34 cellular contexts compared by ENCODE assay signal in the genomic region with DNA sequence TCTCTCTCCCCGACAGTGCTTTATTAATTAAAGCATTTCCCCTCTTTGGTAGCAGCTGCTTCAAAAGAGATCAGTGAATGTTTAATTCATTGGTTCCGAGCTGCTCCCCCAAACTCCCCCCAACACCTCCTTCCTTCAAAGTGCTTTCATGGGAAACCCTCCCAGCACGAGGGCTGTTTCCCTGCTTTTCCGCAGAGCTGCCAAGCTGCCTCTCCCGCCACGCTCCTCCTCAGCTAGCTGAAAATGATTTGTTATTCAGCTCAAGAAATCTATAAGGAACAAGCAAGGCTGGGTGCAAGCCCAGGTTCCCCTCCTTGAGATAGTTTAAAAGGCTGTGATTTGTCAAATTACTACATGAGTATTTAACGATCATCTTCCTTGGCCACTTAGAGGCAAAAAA. TPM values are rescaled to one million over a fixed set of nuclear protein-coding genes. Genes with fewer than 3 reads are reported as not detected.
"Had no signal": no experiment of that assay in that cellular context is flagged by ENCODE, and none has a peak within 500 bp of the region (broad histone marks: within the 10 kb centered on the region; RNA-seq: fewer than 3 reads in every experiment).

No MANE protein-coding gene starts in this region.

- H3K4me1 Mint-ChIP-seq: activated B cell treated with CpG ODN at 0.5 μM for 24 hours had no signal

- H3K4me3 Mint-ChIP-seq: activated B cell treated with CpG ODN at 0.5 μM for 24 hours; activated CD4-positive, alpha-beta memory T cell treated with anti-CD3 and anti-CD28 coated beads for 36 hours; activated CD4-positive, alpha-beta T cell treated with anti-CD3 and anti-CD28 coated beads, Interleukin-2, amount 10 ng/mL, durations not matched to agents 24 days and 14 days; activated CD8-positive, alpha-beta T cell treated with anti-CD3 and anti-CD28 coated beads for 36 hours; activated naive CD4-positive, alpha-beta T cell treated with anti-CD3 and anti-CD28 coated beads, Interleukin-2, amount 10 ng/mL, durations not matched to agents 7 days and 5 days; activated naive CD4-positive, alpha-beta T cell treated with anti-CD3 and anti-CD28 coated beads, Interleukin-2, amount 50 U/mL, for 24 hours; activated naive CD8-positive, alpha-beta T cell; activated naive CD8-positive, alpha-beta T cell treated with anti-CD3 and anti-CD28 coated beads, Interleukin-2, amount 10 ng/mL, durations not matched to agents 7 days and 5 days; activated naive CD8-positive, alpha-beta T cell treated with anti-CD3 and anti-CD28 coated beads, Interleukin-2, amount 50 U/mL, for 24 hours; activated T-cell treated with anti-CD3 and anti-CD28 coated beads, Interleukin-2, amount 50 U/mL, for 4 hours; activated T-cell treated with anti-CD3 and anti-CD28 coated beads, Interleukin-2, amount 50 U/mL, for 72 hours; activated T-helper 1 cell treated with anti-CD3 and anti-CD28 coated beads, Interleukin-12 subunit alpha, Interleukin-12 subunit beta, Interleukin-2, Interleukin-4 antibody, amounts not matched to agents 30 ng/mL and 10 ng/mL and 1 ng/mL, durations not matched to agents 14 hours and 24 hours and 36 hours; activated T-helper 17 cell treated with anti-CD3 and anti-CD28 coated beads, Interleukin-2, amount 50 U/mL, for 72 hours; T-helper 1 cell treated with Interleukin-12 subunit alpha and Interleukin-12 subunit beta and Interleukin-4 antibody, amounts not matched to agents 30 μg/mL and 1 μg/mL, for 36 hours; T-helper 2 cell treated with Interferon-gamma antibody and Interleukin-4, amounts not matched to agents 5 μg/mL and 100 μg/mL, for 36 hours had no signal

- H3K4me3 ChIP-seq: ascending aorta, breast epithelium had no signal

- H3K4me1 ChIP-seq: ascending aorta, breast epithelium had no signal

- H3K9me3 ChIP-seq: ascending aorta, breast epithelium had no signal

- H3K27ac ChIP-seq: ascending aorta, brain microvascular endothelial cell, breast epithelium, VCaP had no signal

- H3K36me3 ChIP-seq: ascending aorta, brain microvascular endothelial cell, breast epithelium had no signal

- H3K27me3 Mint-ChIP-seq: activated naive CD4-positive, alpha-beta T cell treated with anti-CD3 and anti-CD28 coated beads, Interleukin-2, amount 50 U/mL, for 24 hours; activated naive CD8-positive, alpha-beta T cell had no signal

- DNase-seq: activated B cell treated with CpG ODN at 0.5 μM for 24 hours; activated CD4-positive, alpha-beta memory T cell treated with anti-CD3 and anti-CD28 coated beads for 36 hours; activated CD4-positive, alpha-beta T cell treated with anti-CD3 and anti-CD28 coated beads for 4 hours; activated CD4-positive, alpha-beta T cell treated with anti-CD3 and anti-CD28 coated beads, Interleukin-2, amount 10 ng/mL, durations not matched to agents 24 days and 14 days; activated CD4-positive, alpha-beta T cell treated with anti-CD3 and anti-CD28 coated beads, Interleukin-2, amount 50 U/mL, for 1 hour; activated CD4-positive, alpha-beta T cell treated with anti-CD3 and anti-CD28 coated beads, Interleukin-2, amount 50 U/mL, for 4 hours; activated CD4-positive, CD25-positive, alpha-beta regulatory T cell treated with anti-CD3 and anti-CD28 coated beads, Interleukin-2, amount 50 U/mL, for 72 hours; activated CD8-positive, alpha-beta memory T cell treated with anti-CD3 and anti-CD28 coated beads, Interleukin-2, amount 50 U/mL, for 4 hours; activated CD8-positive, alpha-beta T cell treated with anti-CD3 and anti-CD28 coated beads for 36 hours; activated effector memory CD4-positive, alpha-beta T cell treated with anti-CD3 and anti-CD28 coated beads, Interleukin-2, amount 50 U/mL, for 16 hours; activated gamma-delta T cell treated with Interleukin-2 at 50 U/mL for 16 hours; activated naive CD4-positive, alpha-beta T cell; activated naive CD4-positive, alpha-beta T cell treated with anti-CD3 and anti-CD28 coated beads, Interleukin-2, amount 10 ng/mL, durations not matched to agents 7 days and 5 days; activated naive CD8-positive, alpha-beta T cell treated with anti-CD3 and anti-CD28 coated beads, Interleukin-2, amount 10 ng/mL, durations not matched to agents 7 days and 5 days; activated naive CD8-positive, alpha-beta T cell treated with anti-CD3 and anti-CD28 coated beads, Interleukin-2, amount 50 U/mL, for 24 hours; activated T-cell treated with anti-CD3 and anti-CD28 coated beads for 4 hours; activated T-cell treated with anti-CD3 and anti-CD28 coated beads, Interleukin-2, amount 50 U/mL, for 1 hour; activated T-cell treated with anti-CD3 and anti-CD28 coated beads, Interleukin-2, amount 50 U/mL, for 4 hours; activated T-cell treated with anti-CD3 and anti-CD28 coated beads, Interleukin-2, amount 50 U/mL, for 72 hours; brain microvascular endothelial cell; central memory CD4-positive, alpha-beta T cell; SW 1271; T-helper 1 cell; T-helper 2 cell; T-helper 9 cell had no signal

- ATAC-seq: activated CD8-positive, alpha-beta T cell treated with anti-CD3 and anti-CD28 coated beads for 36 hours; activated naive CD8-positive, alpha-beta T cell treated with anti-CD3 and anti-CD28 coated beads, Interleukin-2, amount 50 U/mL, for 24 hours; activated T-cell treated with anti-CD3 and anti-CD28 coated beads, Interleukin-2, amount 50 U/mL, for 4 hours; activated T-cell treated with anti-CD3 and anti-CD28 coated beads, Interleukin-2, amount 50 U/mL, for 72 hours; activated T-helper 17 cell treated with anti-CD3 and anti-CD28 coated beads, Interleukin-2, amount 50 U/mL, for 72 hours had no signal

- H3K27me3 ChIP-seq: ascending aorta, brain microvascular endothelial cell had no signal

- H3K27ac Mint-ChIP-seq: activated B cell treated with CpG ODN at 0.5 μM for 24 hours; activated CD4-positive, alpha-beta memory T cell treated with anti-CD3 and anti-CD28 coated beads for 36 hours; activated CD4-positive, alpha-beta T cell treated with anti-CD3 and anti-CD28 coated beads, Interleukin-2, amount 10 ng/mL, durations not matched to agents 24 days and 14 days; activated CD8-positive, alpha-beta T cell treated with anti-CD3 and anti-CD28 coated beads for 36 hours; activated naive CD4-positive, alpha-beta T cell treated with anti-CD3 and anti-CD28 coated beads, Interleukin-2, amount 10 ng/mL, durations not matched to agents 7 days and 5 days; activated naive CD4-positive, alpha-beta T cell treated with anti-CD3 and anti-CD28 coated beads, Interleukin-2, amount 50 U/mL, for 24 hours; activated naive CD8-positive, alpha-beta T cell; activated naive CD8-positive, alpha-beta T cell treated with anti-CD3 and anti-CD28 coated beads, Interleukin-2, amount 10 ng/mL, durations not matched to agents 7 days and 5 days; activated naive CD8-positive, alpha-beta T cell treated with anti-CD3 and anti-CD28 coated beads, Interleukin-2, amount 50 U/mL, for 24 hours; activated T-cell treated with anti-CD3 and anti-CD28 coated beads, Interleukin-2, amount 50 U/mL, for 72 hours; activated T-helper 1 cell treated with anti-CD3 and anti-CD28 coated beads, Interleukin-12 subunit alpha, Interleukin-12 subunit beta, Interleukin-2, Interleukin-4 antibody, amounts not matched to agents 30 ng/mL and 10 ng/mL and 1 ng/mL, durations not matched to agents 14 hours and 24 hours and 36 hours; activated T-helper 17 cell treated with anti-CD3 and anti-CD28 coated beads, Interleukin-2, amount 50 U/mL, for 72 hours; T-helper 1 cell treated with Interleukin-12 subunit alpha and Interleukin-12 subunit beta and Interleukin-4 antibody, amounts not matched to agents 30 μg/mL and 1 μg/mL, for 36 hours; T-helper 2 cell treated with Interferon-gamma antibody and Interleukin-4, amounts not matched to agents 5 μg/mL and 100 μg/mL, for 36 hours had no signal

- H3K36me3 Mint-ChIP-seq: activated CD4-positive, alpha-beta memory T cell treated with anti-CD3 and anti-CD28 coated beads for 36 hours; activated naive CD4-positive, alpha-beta T cell treated with anti-CD3 and anti-CD28 coated beads, Interleukin-2, amount 10 ng/mL, durations not matched to agents 7 days and 5 days; activated naive CD4-positive, alpha-beta T cell treated with anti-CD3 and anti-CD28 coated beads, Interleukin-2, amount 50 U/mL, for 24 hours; activated naive CD8-positive, alpha-beta T cell; activated naive CD8-positive, alpha-beta T cell treated with anti-CD3 and anti-CD28 coated beads, Interleukin-2, amount 10 ng/mL, durations not matched to agents 7 days and 5 days had no signal

- H3K9me3 Mint-ChIP-seq: activated B cell treated with CpG ODN at 0.5 μM for 24 hours; activated CD4-positive, alpha-beta memory T cell treated with anti-CD3 and anti-CD28 coated beads for 36 hours; activated CD4-positive, alpha-beta T cell treated with anti-CD3 and anti-CD28 coated beads, Interleukin-2, amount 10 ng/mL, durations not matched to agents 24 days and 14 days; activated CD8-positive, alpha-beta T cell treated with anti-CD3 and anti-CD28 coated beads for 36 hours; activated naive CD4-positive, alpha-beta T cell treated with anti-CD3 and anti-CD28 coated beads, Interleukin-2, amount 10 ng/mL, durations not matched to agents 7 days and 5 days; activated naive CD4-positive, alpha-beta T cell treated with anti-CD3 and anti-CD28 coated beads, Interleukin-2, amount 50 U/mL, for 24 hours; activated naive CD8-positive, alpha-beta T cell treated with anti-CD3 and anti-CD28 coated beads, Interleukin-2, amount 10 ng/mL, durations not matched to agents 7 days and 5 days; activated naive CD8-positive, alpha-beta T cell treated with anti-CD3 and anti-CD28 coated beads, Interleukin-2, amount 50 U/mL, for 24 hours; activated T-cell treated with anti-CD3 and anti-CD28 coated beads, Interleukin-2, amount 50 U/mL, for 4 hours; activated T-cell treated with anti-CD3 and anti-CD28 coated beads, Interleukin-2, amount 50 U/mL, for 72 hours; activated T-helper 1 cell treated with anti-CD3 and anti-CD28 coated beads, Interleukin-12 subunit alpha, Interleukin-12 subunit beta, Interleukin-2, Interleukin-4 antibody, amounts not matched to agents 30 ng/mL and 10 ng/mL and 1 ng/mL, durations not matched to agents 14 hours and 24 hours and 36 hours; activated T-helper 17 cell treated with anti-CD3 and anti-CD28 coated beads, Interleukin-2, amount 50 U/mL, for 72 hours; T-helper 1 cell treated with Interleukin-12 subunit alpha and Interleukin-12 subunit beta and Interleukin-4 antibody, amounts not matched to agents 30 μg/mL and 1 μg/mL, for 36 hours; T-helper 2 cell treated with Interferon-gamma antibody and Interleukin-4, amounts not matched to agents 5 μg/mL and 100 μg/mL, for 36 hours had no signal

RNA-seq across cellular contexts. Expression of a gene that starts 39.9 kb away (rescaled TPM):
- total RNA-seq: ascending aorta had no signal
